ENCODE assay signal across 1 cellular context in genomic region chr1:155226188-155226909, GRCh38.
A peak's percentile ranks its signal among the peaks of the same experiment; 100 is the strongest.
TF ChIP-seq lines count a peak whose summit lies in the region.

No MANE protein-coding gene starts in this region.

TF ChIP-seq in K562, 482 proteins besides CTCF, POLR2A, EP300 and RAD21 (continued from another document):
- TF ChIP-seq AFF4 (CRISPR knock-in tag; IDR thresholded peaks at IDR 0.05) (0 out of 2 replicates have a peak, but pooled peaks have one; percentile 24), MIER1 (IDR thresholded peaks at IDR 0.05; ENCODE audit: low read depth) (no peak; the same call in 1 of the 2 replicates), ASH1L (IDR thresholded peaks at IDR 0.05; ENCODE audit: borderline replicate concordance, low read depth, partially characterized antibody) (peak; percentile 42), MAFG (tag; conservative IDR thresholded peaks at IDR 0.05) (no peak), ZMIZ1 (IDR thresholded peaks at IDR 0.05; ENCODE audit: low read depth in 2 of 2, low read length in 2 of 2) (no peak; a peak in 1 of 4 replicates), BCLAF1 (IDR thresholded peaks at IDR 0.05; ENCODE audit: borderline replicate concordance in 1 of 2, control insufficient read depth in 1 of 2, low read depth in 2 of 2, low read length in 1 of 2) (peak; percentile 5 to 72; a peak in 1 of 4 replicates), NFRKB (IDR thresholded peaks at IDR 0.05; ENCODE audit: low read depth) (0 out of 2 replicates have a peak, but pooled peaks have one; percentile 13), NR2C2 (CRISPR knock-in tag; IDR thresholded peaks at IDR 0.05) (no peak), NR2C2 (tag; IDR thresholded peaks at IDR 0.05) (peak; percentile 42; the same call in 1 of the 2 replicates), SRF (CRISPR knock-in tag; IDR thresholded peaks at IDR 0.05) (no peak), ZEB2 (IDR thresholded peaks at IDR 0.05) (no peak; the same call in 1 of the 2 replicates), DEAF1 (CRISPR knock-in tag; IDR thresholded peaks at IDR 0.05) (peak; percentile 46), E2F6 (IDR thresholded peaks at IDR 0.05; ENCODE audit: borderline replicate concordance in 1 of 2, extremely low read depth in 1 of 2, insufficient read depth in 1 of 2, insufficient read length in 1 of 2, low read depth in 1 of 2, low read length in 1 of 2, poor library complexity in 1 of 2, severe bottlenecking in 1 of 2) (no peak), SETDB1 (IDR thresholded peaks at IDR 0.05; ENCODE audit: low read length) (no peak), DPF2 (IDR thresholded peaks at IDR 0.05) (0 out of 2 replicates have a peak, but pooled peaks have one; percentile 25), SMARCA5 (IDR thresholded peaks at IDR 0.05) (peak; percentile 46; the same call in 1 of the 2 replicates), SRSF7 (optimal IDR thresholded peaks at IDR 0.05; ENCODE audit: low read depth, low read length) (no peak), ARID2 (IDR thresholded peaks at IDR 0.05) (peak; percentile 58), CTBP1 (IDR thresholded peaks at IDR 0.05; ENCODE audit: borderline replicate concordance) (peak; percentile 63; the same call in 1 of the 2 replicates), KLF10 (CRISPR knock-in tag; IDR thresholded peaks at IDR 0.05) (no peak)
